10 cellular contexts compared by ENCODE assay signal in the genomic region with DNA sequence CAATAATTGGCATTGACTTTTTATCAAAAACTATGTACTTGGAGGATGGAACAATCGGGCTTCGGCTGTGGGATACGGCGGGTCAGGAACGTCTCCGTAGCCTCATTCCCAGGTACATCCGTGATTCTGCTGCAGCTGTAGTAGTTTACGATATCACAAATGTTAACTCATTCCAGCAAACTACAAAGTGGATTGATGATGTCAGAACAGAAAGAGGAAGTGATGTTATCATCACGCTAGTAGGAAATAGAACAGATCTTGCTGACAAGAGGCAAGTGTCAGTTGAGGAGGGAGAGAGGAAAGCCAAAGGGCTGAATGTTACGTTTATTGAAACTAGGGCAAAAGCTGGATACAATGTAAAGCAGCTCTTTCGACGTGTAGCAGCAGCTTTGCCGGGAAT. TPM values are rescaled to one million over a fixed set of nuclear protein-coding genes. Genes with fewer than 3 reads are reported as not detected.
DNase-seq lines count a peak whose midpoint lies in the region; ATAC-seq, FAIRE-seq and TF ChIP-seq lines count a peak whose summit lies in the region.
"Not testable (repeated sequence)": the region's sequence is repeated elsewhere in the genome, so short reads cannot be mapped to it uniquely, and the experiment has no call there.
"Had no signal": no experiment of that assay in that cellular context is flagged by ENCODE, and none has a peak within 500 bp of the region (broad histone marks: within the 10 kb centered on the region; RNA-seq: fewer than 3 reads in every experiment).

No MANE protein-coding gene starts in this region.

- not testable (repeated sequence) for H3K36me3 ChIP-seq in Karpas-422 (ENCODE audit: insufficient read depth, low read length); OCI-LY1 (ENCODE audit: insufficient read depth, low read length); pancreas

- not testable (repeated sequence) for H3K36me3 Mint-ChIP-seq in activated CD4-positive, alpha-beta memory T cell treated with anti-CD3 and anti-CD28 coated beads for 36 hours; effector memory CD8-positive, alpha-beta T cell (ENCODE audit: insufficient read depth)

- H3K27ac ChIP-seq in Karpas-422 (ENCODE audit: low read length), result peak overlapping the region; percentile 88
- not testable (repeated sequence) for H3K27ac ChIP-seq in OCI-LY1 (ENCODE audit: low read depth, low read length, poor library complexity, severe bottlenecking); pancreas

- TF ChIP-seq CTCF in OCI-LY1 (IDR thresholded peaks at IDR 0.05; ENCODE audit: low read length); pancreas (IDR thresholded peaks at IDR 0.05): not testable (repeated sequence)

- not testable (repeated sequence) for H3K79me2 ChIP-seq in Karpas-422 (ENCODE audit: low read length); OCI-LY1 (ENCODE audit: insufficient read depth, low read length)

- not testable (repeated sequence) for H3K4me1 ChIP-seq in Karpas-422 (ENCODE audit: low read length); OCI-LY1 (ENCODE audit: insufficient read depth, low read length, severe bottlenecking); pancreas

- H2AFZ ChIP-seq in Karpas-422 (ENCODE audit: low read length); OCI-LY1 (ENCODE audit: low read length): not testable (repeated sequence)

- H3K9me3 Mint-ChIP-seq in activated CD4-positive, alpha-beta memory T cell treated with anti-CD3 and anti-CD28 coated beads for 36 hours; effector memory CD8-positive, alpha-beta T cell: not testable (repeated sequence)

- not testable (repeated sequence) for FAIRE-seq in pancreas (lab: Jason Lieb, UNC)

- 1% methylated on average over 3 of the region's 13 CpGs for WGBS in pancreas, 2 donors

- not testable (repeated sequence) for H3K4me1 Mint-ChIP-seq in activated CD4-positive, alpha-beta memory T cell treated with anti-CD3 and anti-CD28 coated beads for 36 hours (ENCODE audit: low read depth); effector memory CD8-positive, alpha-beta T cell (ENCODE audit: low read depth in 2 of 2)

- H3K4me2 ChIP-seq in Karpas-422 (ENCODE audit: low read depth, low read length, poor library complexity, severe bottlenecking), result peak overlapping the region; percentile 57
- peak overlapping the region; percentile 42; the same call in 1 of the 2 replicates for H3K4me2 ChIP-seq in OCI-LY1 (ENCODE audit: low read length)

- H3K27me3 ChIP-seq in Karpas-422 (ENCODE audit: low read length); OCI-LY1 (ENCODE audit: insufficient read depth, low read length): not testable (repeated sequence)
- H3K27me3 ChIP-seq in pancreas, result peaks cover 0 to 29% (median 4%) of the 10 kb centered on the region in 4 donors

- not testable (repeated sequence) for H3F3A ChIP-seq in OCI-LY1 (ENCODE audit: insufficient read depth, low read length)

- peak; percentile 50 for DNase-seq in Ammon's horn (ENCODE audit: low spot score)
- peak; percentile 76 for DNase-seq in Karpas-422
- DNase-seq in activated CD4-positive, alpha-beta memory T cell treated with anti-CD3 and anti-CD28 coated beads for 36 hours; effector memory CD8-positive, alpha-beta T cell; pancreas: not testable (repeated sequence)
- peak; percentile 58 for DNase-seq in inferior parietal cortex (ENCODE audit: extremely low spot score)

- H3K4me3 ChIP-seq in Karpas-422 (ENCODE audit: low read length), result peak overlapping the region; percentile 58
- H3K4me3 ChIP-seq in OCI-LY1 (ENCODE audit: low read depth, low read length, poor library complexity, severe bottlenecking), result peak overlapping the region; percentile 54
- H3K4me3 ChIP-seq in pancreas, result not testable (repeated sequence)

- peaks cover 27% of the 10 kb centered on the region for H3K27me3 Mint-ChIP-seq in activated CD4-positive, alpha-beta memory T cell treated with anti-CD3 and anti-CD28 coated beads for 36 hours
- H3K27me3 Mint-ChIP-seq in effector memory CD8-positive, alpha-beta T cell, result peaks cover 32 to 61% of the 10 kb centered on the region in 2 donors

- not testable (repeated sequence) for H3K27ac Mint-ChIP-seq in activated CD4-positive, alpha-beta memory T cell treated with anti-CD3 and anti-CD28 coated beads for 36 hours
- H3K27ac Mint-ChIP-seq in effector memory CD8-positive, alpha-beta T cell, result peak overlapping the region in 1 of 2 donors; percentile 53

- not testable (repeated sequence) for H3K9me2 ChIP-seq in Karpas-422 (replicated peaks; ENCODE audit: insufficient read depth, low read length); OCI-LY1 (ENCODE audit: low read depth, low read length)

- H3K9ac ChIP-seq in Karpas-422 (ENCODE audit: low read length), result not testable (repeated sequence)
- H3K9ac ChIP-seq in OCI-LY1 (ENCODE audit: low read length), result peak overlapping the region; percentile 16; the same call in 1 of the 2 replicates

- H4K20me1 ChIP-seq in Karpas-422 (ENCODE audit: insufficient read depth, low read depth, low read length); OCI-LY1 (ENCODE audit: insufficient read depth, low read length): not testable (repeated sequence)

- peak; percentile 58 for ATAC-seq in GM19463 (IDR thresholded peaks at IDR 0.05; ENCODE audit: unreplicated experiment)
- peak; percentile 44 for ATAC-seq in effector memory CD8-positive, alpha-beta T cell (replicated peaks)
- ATAC-seq in pancreas, result peak; percentile 17 to 56 (median 32)

- CTCF ChIA-PET in activated CD4-positive, alpha-beta memory T cell treated with anti-CD3 and anti-CD28 coated beads for 36 hours (lab: Charles Lee), result not testable (repeated sequence)

- H3K9me3 ChIP-seq in Karpas-422 (ENCODE audit: low read length); OCI-LY1 (ENCODE audit: low read length); pancreas: not testable (repeated sequence)

- intact Hi-C loops in activated CD4-positive, alpha-beta memory T cell treated with anti-CD3 and anti-CD28 coated beads for 36 hours (cut with micrococcal nuclease); pancreas (cut with DNase I): not testable (repeated sequence)

- POLR2A ChIA-PET in activated CD4-positive, alpha-beta memory T cell treated with anti-CD3 and anti-CD28 coated beads for 36 hours (lab: Charles Lee), result not testable (repeated sequence)

- H3K4me3 Mint-ChIP-seq in activated CD4-positive, alpha-beta memory T cell treated with anti-CD3 and anti-CD28 coated beads for 36 hours, result peak overlapping the region; percentile 21
- H3K4me3 Mint-ChIP-seq in effector memory CD8-positive, alpha-beta T cell, result peak overlapping the region; percentile 27 to 43

RNA-seq across cellular contexts. Expression of a gene that starts 0.8 kb away (rescaled TPM):
- 0.52 and 1.5 TPM in 2 replicates for total RNA-seq in Karpas-422 (2014; rRNA removed; shearing (Covaris generic); ENCODE audit: low replicate concordance)
- not detected for total RNA-seq in activated CD4-positive, alpha-beta memory T cell treated with anti-CD3 and anti-CD28 coated beads for 36 hours
- total RNA-seq in pancreas, result under 1 TPM in 1 of 6 donors, not detected in 5; 0.09 TPM
- polyA plus RNA-seq in pancreas, result under 1 TPM in 1 of 2 donors, not detected in 1; 0.12 TPM
- total RNA-seq: CD8-positive, alpha-beta T cell; subcutaneous adipose tissue had no signal
